Comparison of ENCODE assay signal across 15 cellular contexts in the genomic region with DNA sequence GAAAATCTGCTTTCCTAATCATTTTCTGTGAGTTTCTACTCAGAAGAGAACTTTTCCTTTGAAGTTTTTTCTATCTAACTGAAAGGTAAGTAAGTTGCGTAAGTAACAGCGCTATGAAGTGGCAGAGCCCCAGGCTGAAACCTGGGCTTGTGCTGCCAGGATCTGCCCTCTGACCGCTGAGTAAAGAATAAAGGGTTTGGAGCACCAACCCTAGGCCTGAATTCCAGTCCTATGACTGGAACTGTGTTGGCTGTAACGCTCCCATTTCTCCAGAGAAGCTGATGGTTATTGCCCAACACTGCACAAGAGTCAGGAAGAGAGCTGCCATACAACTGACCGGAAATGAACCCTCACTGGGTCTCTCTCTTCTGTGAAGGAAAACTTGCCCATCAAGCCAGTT.
DNase-seq lines count a peak whose midpoint lies in the region; ATAC-seq and TF ChIP-seq lines count a peak whose summit lies in the region.
"Had no signal": no experiment of that assay in that cellular context is flagged by ENCODE, and none has a peak within 500 bp of the region (broad histone marks: within the 10 kb centered on the region; RNA-seq: fewer than 3 reads in every experiment).

No MANE protein-coding gene starts in this region.

- peaks cover 4% of the 10 kb centered on the region for H3K9me3 Mint-ChIP-seq in type B pancreatic cell
- H3K9me3 Mint-ChIP-seq in stimulated activated memory B cell treated with anti-CD40 and anti-IgM and Interleukin-4, amounts not matched to agents 10 μg/mL and 1 μg/mL and 100 μg/mL, for 72 hours, result no peaks in the 10 kb centered on the region
- H3K9me3 Mint-ChIP-seq: activated CD8-positive, alpha-beta T cell treated with anti-CD3 and anti-CD28 coated beads for 36 hours had no signal

- H3K27me3 ChIP-seq in body of pancreas, result no peaks in the 10 kb centered on the region
- H3K27me3 ChIP-seq: ascending aorta had no signal

- peak overlapping the region; percentile 68 for H3K27ac Mint-ChIP-seq in type B pancreatic cell
- no peak overlapping the region for H3K27ac Mint-ChIP-seq in stimulated activated memory B cell treated with anti-CD40 and anti-IgM and Interleukin-4, amounts not matched to agents 10 μg/mL and 1 μg/mL and 100 μg/mL, for 72 hours
- H3K27ac Mint-ChIP-seq: activated CD8-positive, alpha-beta T cell treated with anti-CD3 and anti-CD28 coated beads for 36 hours had no signal

- no peaks in the 10 kb centered on the region for H3K36me3 ChIP-seq in body of pancreas (replicated peaks in 1 of 2; ENCODE audit: insufficient read depth in 1 of 2, low read depth in 2 of 2)
- H3K36me3 ChIP-seq: ascending aorta, heart right ventricle, tibial nerve had no signal

- TF ChIP-seq CTCF in body of pancreas (IDR thresholded peaks at IDR 0.05), result no peak
- TF ChIP-seq CTCF in type B pancreatic cell (conservative IDR thresholded peaks at IDR 0.05), result no peak

- no peak overlapping the region for H3K4me3 ChIP-seq in body of pancreas
- H3K4me3 ChIP-seq: ascending aorta, heart right ventricle, tibial nerve had no signal

- WGBS in body of pancreas, 2 donors, result 83 to 91% methylated on average over 5 of the region's 5 CpGs

- no peak overlapping the region for H3K27ac ChIP-seq in body of pancreas
- H3K27ac ChIP-seq: 22Rv1, ascending aorta, heart right ventricle, tibial nerve had no signal

- H3K4me1 Mint-ChIP-seq in type B pancreatic cell (ENCODE audit: unreplicated experiment), result peaks cover 12% of the 10 kb centered on the region
- H3K4me1 Mint-ChIP-seq in stimulated activated memory B cell treated with anti-CD40 and anti-IgM and Interleukin-4, amounts not matched to agents 10 μg/mL and 1 μg/mL and 100 μg/mL, for 72 hours, result no peaks in the 10 kb centered on the region

- H3K4me3 Mint-ChIP-seq in type B pancreatic cell, result peak overlapping the region; percentile 9
- no peak overlapping the region for H3K4me3 Mint-ChIP-seq in stimulated activated memory B cell treated with anti-CD40 and anti-IgM and Interleukin-4, amounts not matched to agents 10 μg/mL and 1 μg/mL and 100 μg/mL, for 72 hours
- H3K4me3 Mint-ChIP-seq: activated CD8-positive, alpha-beta T cell treated with anti-CD3 and anti-CD28 coated beads for 36 hours; nephron progenitor cell had no signal

- ATAC-seq in body of pancreas (peak; percentile 30), GM21367 (IDR thresholded peaks at IDR 0.05; ENCODE audit: unreplicated experiment) (no peak)
- no peak for ATAC-seq in stimulated activated memory B cell treated with anti-CD40 and anti-IgM and Interleukin-4, amounts not matched to agents 10 μg/mL and 1 μg/mL and 100 μg/mL, for 72 hours
- ATAC-seq: activated CD8-positive, alpha-beta T cell treated with anti-CD3 and anti-CD28 coated beads for 36 hours had no signal

- no peak for TF ChIP-seq POLR2A in body of pancreas (IDR thresholded peaks at IDR 0.05)

- H3K36me3 Mint-ChIP-seq in type B pancreatic cell, result no peaks in the 10 kb centered on the region
- H3K36me3 Mint-ChIP-seq in stimulated activated memory B cell treated with anti-CD40 and anti-IgM and Interleukin-4, amounts not matched to agents 10 μg/mL and 1 μg/mL and 100 μg/mL, for 72 hours, result no peaks in the 10 kb centered on the region

- peaks cover 68% of the 10 kb centered on the region for H3K27me3 Mint-ChIP-seq in type B pancreatic cell
- peaks cover 9% of the 10 kb centered on the region for H3K27me3 Mint-ChIP-seq in stimulated activated memory B cell treated with anti-CD40 and anti-IgM and Interleukin-4, amounts not matched to agents 10 μg/mL and 1 μg/mL and 100 μg/mL, for 72 hours

- no peaks in the 10 kb centered on the region for H3K9me3 ChIP-seq in body of pancreas
- H3K9me3 ChIP-seq: ascending aorta, heart right ventricle, tibial nerve had no signal

- peak; percentile 5 for DNase-seq in DMS53 (lab: John Stamatoyannopoulos, UW)
- no peak for DNase-seq in DMS53 treated with DMSO at 0.1 percent for 48 hours (lab: John Stamatoyannopoulos, UW; ENCODE audit: unreplicated experiment)
- DNase-seq in body of pancreas, result peak in 2 of 4 donors; percentile 5 to 9
- DNase-seq in kidney glomerular epithelial cell (lab: John Stamatoyannopoulos, UW), result peak; percentile 19
- no peak for DNase-seq in type B pancreatic cell (ENCODE audit: extremely low spot score, unreplicated experiment)
- no peak for DNase-seq in cerebellar nuclear complex (lab: John Stamatoyannopoulos, UW)
- DNase-seq: activated CD8-positive, alpha-beta T cell treated with anti-CD3 and anti-CD28 coated beads for 36 hours; heart right ventricle; NCI-H1694; nephron progenitor cell had no signal

- H3K4me1 ChIP-seq in body of pancreas, result peaks cover 8% of the 10 kb centered on the region
- H3K4me1 ChIP-seq: ascending aorta, heart right ventricle, tibial nerve had no signal

- intact Hi-C loops in body of pancreas (cut with DNase I), result no loop called here

Comparison
In these comparisons a context has a peak if more than half of its experiments do, and no peak if none do; other contexts are left out.
1. DNase-seq: peak in DMS53 (single experiment) and kidney glomerular epithelial cell (single experiment); none in DMS53 treated with DMSO at 0.1 percent for 48 hours (single experiment), type B pancreatic cell (single experiment) and cerebellar nuclear complex (0 of 2).